1 cellular context compared by ENCODE assay signal in genomic region chr1:1875932-1876331, GRCh38.
TF ChIP-seq lines count a peak whose summit lies in the region.

No MANE protein-coding gene starts in this region.

TF ChIP-seq in SK-N-SH treated with all-trans-retinoic acid at 6 μM for 48 hours, 23 proteins besides CTCF, POLR2A, EP300 and RAD21 (continued from another document):
- no peak for TF ChIP-seq ZFP30 (CRISPR knock-in tag; IDR thresholded peaks at IDR 0.05)
- no peak for TF ChIP-seq GLIS3 (CRISPR knock-in tag; IDR thresholded peaks at IDR 0.05)
- TF ChIP-seq, protein P1, sequence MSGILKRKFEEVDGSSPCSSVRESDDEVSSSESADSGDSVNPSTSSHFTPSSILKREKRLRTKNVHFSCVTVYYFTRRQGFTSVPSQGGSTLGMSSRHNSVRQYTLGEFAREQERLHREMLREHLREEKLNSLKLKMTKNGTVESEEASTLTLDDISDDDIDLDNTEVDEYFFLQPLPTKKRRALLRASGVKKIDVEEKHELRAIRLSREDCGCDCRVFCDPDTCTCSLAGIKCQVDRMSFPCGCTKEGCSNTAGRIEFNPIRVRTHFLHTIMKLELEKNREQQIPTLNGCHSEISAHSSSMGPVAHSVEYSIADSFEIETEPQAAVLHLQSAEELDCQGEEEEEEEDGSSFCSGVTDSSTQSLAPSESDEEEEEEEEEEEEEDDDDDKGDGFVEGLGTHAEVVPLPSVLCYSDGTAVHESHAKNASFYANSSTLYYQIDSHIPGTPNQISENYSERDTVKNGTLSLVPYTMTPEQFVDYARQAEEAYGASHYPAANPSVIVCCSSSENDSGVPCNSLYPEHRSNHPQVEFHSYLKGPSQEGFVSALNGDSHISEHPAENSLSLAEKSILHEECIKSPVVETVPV (CRISPR knock-in tag; IDR thresholded peaks at IDR 0.05) = no peak
